21 cellular contexts compared by ENCODE assay signal in the genomic region with DNA sequence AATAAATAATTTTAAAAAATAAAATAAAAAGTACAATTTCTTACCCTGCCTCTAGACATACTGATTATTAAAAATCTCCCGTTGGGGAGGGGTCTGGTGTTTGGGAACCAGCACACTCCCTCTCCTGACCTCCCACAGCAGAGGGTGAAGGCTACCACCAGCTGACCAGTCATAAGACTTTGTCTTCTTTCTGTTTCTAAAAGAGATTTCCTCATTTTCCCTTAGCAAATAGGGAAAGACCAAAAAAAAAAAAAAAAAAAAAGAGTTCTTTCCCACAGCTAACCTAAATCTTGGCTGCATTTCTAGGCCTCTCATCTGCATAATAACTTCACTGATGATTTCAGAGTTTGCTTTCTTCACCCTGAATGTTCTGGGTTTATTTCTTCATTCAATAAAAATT. TPM values are rescaled to one million over a fixed set of nuclear protein-coding genes. Genes with fewer than 3 reads are reported as not detected.
A peak's percentile ranks its signal among the peaks of the same experiment; 100 is the strongest.
DNase-seq lines count a peak whose midpoint lies in the region; ATAC-seq and TF ChIP-seq lines count a peak whose summit lies in the region.
"Had no signal": no experiment of that assay in that cellular context is flagged by ENCODE, and none has a peak within 500 bp of the region (broad histone marks: within the 10 kb centered on the region; RNA-seq: fewer than 3 reads in every experiment).

No MANE protein-coding gene starts in this region.

- H3K9me3 ChIP-seq in HUES48 (ENCODE audit: control insufficient read depth, insufficient read depth, low read length) (no peaks in the 10 kb centered on the region), SK-N-SH (no peaks in the 10 kb centered on the region), smooth muscle cell (replicated peaks; ENCODE audit: low read depth) (no peaks in the 10 kb centered on the region), spleen (no peaks in the 10 kb centered on the region), body of pancreas (no peaks in the 10 kb centered on the region)
- H3K9me3 ChIP-seq: right lobe of liver, tibial nerve had no signal

- H3K36me3 ChIP-seq in HUES48 (ENCODE audit: control insufficient read depth, insufficient read depth, low read length) = no peaks in the 10 kb centered on the region
- H3K36me3 ChIP-seq in SK-N-SH (replicated peaks in 1 of 2; ENCODE audit: control insufficient read depth in 1 of 2, insufficient read depth in 2 of 2, low read length in 1 of 2) = no peaks in the 10 kb centered on the region
- no peaks in the 10 kb centered on the region for H3K36me3 ChIP-seq in smooth muscle cell (ENCODE audit: low read depth)
- no peaks in the 10 kb centered on the region for H3K36me3 ChIP-seq in spleen
- H3K36me3 ChIP-seq in body of pancreas (replicated peaks in 1 of 2; ENCODE audit: insufficient read depth in 1 of 2, low read depth in 2 of 2) = no peaks in the 10 kb centered on the region
- H3K36me3 ChIP-seq: right lobe of liver, tibial nerve had no signal

- H3F3A ChIP-seq in SK-N-SH (replicated peaks; ENCODE audit: insufficient read depth) (peaks cover 40% of the 10 kb centered on the region), smooth muscle cell (ENCODE audit: low read depth) (peaks cover 45% of the 10 kb centered on the region)

- POLR2A ChIA-PET in SK-N-SH (lab: Yijun Ruan, JAX) = interaction anchor here (1.0 to 9.0 kb wide), 2 partner anchors 14 to 18 kb away, joined by 3 to 223 read pairs; no protein-coding TSS in a partner anchor

- TF ChIP-seq POLR2A in spleen (IDR thresholded peaks at IDR 0.05) (no peak), body of pancreas (IDR thresholded peaks at IDR 0.05) (no peak)

- no peak overlapping the region for H3K4me2 ChIP-seq in SK-N-SH
- peak overlapping the region; percentile 81 for H3K4me2 ChIP-seq in smooth muscle cell

- H3K4me1 ChIP-seq in HUES48 (ENCODE audit: control insufficient read depth, insufficient read depth, low read length) (peaks cover 45% of the 10 kb centered on the region), SK-N-SH (ENCODE audit: control insufficient read depth in 1 of 2, insufficient read depth in 2 of 2, low read depth in 1 of 2, low read length in 1 of 2) (peaks cover 58 to 71% of the 10 kb centered on the region in 2 experiments), smooth muscle cell (ENCODE audit: low read depth) (peaks cover 63% of the 10 kb centered on the region), spleen (peaks cover 0 to 36% (median 15%) of the 10 kb centered on the region in 6 donors), body of pancreas (peaks cover 6% of the 10 kb centered on the region)
- H3K4me1 ChIP-seq: right lobe of liver had no signal

- WGBS in SK-N-SH (ENCODE audit: low lambda C conversion rate) = 82% methylated on average over 1 of the region's 1 CpG
- 79% methylated on average over 1 of the region's 1 CpG for WGBS in smooth muscle cell (ENCODE audit: low lambda C conversion rate)
- WGBS in spleen, 5 donors = 71 to 80% (median 74%) methylated on average over 1 of the region's 1 CpG
- WGBS in body of pancreas, 2 donors = 65 to 72% methylated on average over 1 of the region's 1 CpG

- H2AFZ ChIP-seq in SK-N-SH (ENCODE audit: low read depth) (peak overlapping the region; percentile 91; the same call in 1 of the 2 replicates), smooth muscle cell (ENCODE audit: low read depth) (no peak overlapping the region)

- H3K27me3 ChIP-seq in HUES48 (ENCODE audit: control insufficient read depth, insufficient read depth, low read length) = no peaks in the 10 kb centered on the region
- no peaks in the 10 kb centered on the region for H3K27me3 ChIP-seq in SK-N-SH (ENCODE audit: insufficient read depth)
- no peaks in the 10 kb centered on the region for H3K27me3 ChIP-seq in smooth muscle cell (ENCODE audit: low read depth)
- H3K27me3 ChIP-seq in spleen (replicated peaks in 1 of 7) = peaks cover 0 to 6% (median 0%) of the 10 kb centered on the region in 7 donors
- no peaks in the 10 kb centered on the region for H3K27me3 ChIP-seq in body of pancreas
- H3K27me3 ChIP-seq: right lobe of liver, tibial nerve had no signal

- no peak overlapping the region for H3K9ac ChIP-seq in HUES48 (ENCODE audit: low read depth, low read length)
- no peak overlapping the region for H3K9ac ChIP-seq in SK-N-SH
- no peak overlapping the region for H3K9ac ChIP-seq in smooth muscle cell (ENCODE audit: low read depth)

- no peak for TF ChIP-seq CTCF in SK-N-SH (IDR thresholded peaks at IDR 0.05)
- no peak for TF ChIP-seq CTCF in smooth muscle cell (IDR thresholded peaks at IDR 0.05; ENCODE audit: borderline replicate concordance, insufficient read depth, poor library complexity, severe bottlenecking)
- TF ChIP-seq CTCF in spleen (IDR thresholded peaks at IDR 0.05 in 8 of 11, conservative IDR thresholded peaks at IDR 0.05 in 3 of 11) = no peak
- no peak for TF ChIP-seq CTCF in body of pancreas (IDR thresholded peaks at IDR 0.05)

- H3K4me3 ChIP-seq in HUES48 (ENCODE audit: low read depth, low read length) (no peak overlapping the region), SK-N-SH (ENCODE audit: low read depth in 2 of 2, low read length in 1 of 2) (no peak overlapping the region), smooth muscle cell (no peak overlapping the region), spleen (no peak overlapping the region), body of pancreas (no peak overlapping the region)
- H3K4me3 ChIP-seq: right lobe of liver, tibial nerve had no signal

- H3K79me2 ChIP-seq in SK-N-SH (ENCODE audit: insufficient read depth) (no peaks in the 10 kb centered on the region), smooth muscle cell (ENCODE audit: low read depth) (no peaks in the 10 kb centered on the region)

- H3K27ac ChIP-seq in HUES48 (ENCODE audit: low read depth, low read length) (peak overlapping the region; percentile 28), SK-N-SH (ENCODE audit: low read depth in 2 of 2, low read length in 1 of 2) (peak overlapping the region; percentile 99 to 100), smooth muscle cell (ENCODE audit: low read depth) (peak overlapping the region; percentile 98), spleen (peak overlapping the region in 4 of 8 donors; percentile 75 to 84 (median 80)), body of pancreas (no peak overlapping the region)

- CTCF ChIA-PET in SK-N-SH (lab: Yijun Ruan, JAX) = interaction anchor here (22.5 to 41.8 kb wide), 2 partner anchors 15 to 16 kb away, joined by 479 to 1752 read pairs; no protein-coding TSS in a partner anchor

- intact Hi-C loops in spleen (cut with DNase I; ENCODE audit: low total_unique reads) (no loop called here), body of pancreas (cut with DNase I) (no loop called here)

- no peak for TF ChIP-seq EP300 in SK-N-SH (IDR thresholded peaks at IDR 0.05; ENCODE audit: borderline replicate concordance in 1 of 2, low read depth in 1 of 2, low read length in 1 of 2)

- H4K20me1 ChIP-seq in SK-N-SH (ENCODE audit: insufficient read depth) (no peaks in the 10 kb centered on the region), smooth muscle cell (ENCODE audit: low read depth) (no peaks in the 10 kb centered on the region)

- TF ChIP-seq RAD21 in SK-N-SH (IDR thresholded peaks at IDR 0.05; ENCODE audit: low read length) = no peak

- H3K9me2 ChIP-seq in SK-N-SH = no peaks in the 10 kb centered on the region

- ATAC-seq in body of pancreas = no peak
- ATAC-seq: activated CD8-positive, alpha-beta memory T cell treated with anti-CD3 and anti-CD28 coated beads, Interleukin-2, amount 10 ng/mL, durations not matched to agents 7 days and 5 days; activated T-helper 17 cell treated with anti-CD3 and anti-CD28 coated beads, Interleukin-2, amount 50 U/mL, for 72 hours; esophagus mucosa; left colon had no signal

- DNase-seq in SK-N-SH (no peak), foreskin melanocyte (peak; percentile 70), smooth muscle cell (lab: John Stamatoyannopoulos, UW; ENCODE audit: unreplicated experiment) (no peak), spleen (no peak), NCI-H510A (lab: John Stamatoyannopoulos, UW) (no peak), body of pancreas (no peak)
- DNase-seq: activated CD4-positive, alpha-beta T cell treated with anti-CD3 and anti-CD28 coated beads for 1 hour; activated CD8-positive, alpha-beta memory T cell treated with anti-CD3 and anti-CD28 coated beads, Interleukin-2, amount 10 ng/mL, durations not matched to agents 7 days and 5 days; effector CD4-positive, alpha-beta T cell; left colon; NCI-H146; NCI-H2171 treated with DMSO at 0.1 percent for 48 hours; nucleus accumbens; stimulated activated naive CD4-positive, alpha-beta T cell treated with Interleukin-2 at 50 U/mL for 16 hours had no signal

RNA-seq across cellular contexts. Expression of gene CDK5RAP3, which starts 30.3 kb away (rescaled TPM):
- polyA plus RNA-seq in SK-N-SH (2012; rRNA removed) (208 and 288 TPM in 2 replicates), smooth muscle cell (119 and 121 TPM in 2 replicates), spleen (1,000 to 10,000 TPM in 1 of 3 donors, 100 to 1,000 TPM in 2; 328 to 1,020 (median 665) TPM)
- 77.8 and 94.7 TPM in 2 replicates for polyA plus RNA-seq in SK-N-SH (2012; cell fraction: cytosol; rRNA removed)
- 1,862 and 2,736 TPM in 2 replicates for polyA plus RNA-seq in SK-N-SH (2012; cell fraction: nucleus; rRNA removed)
- total RNA-seq in smooth muscle cell (79.6 and 85.6 TPM in 2 replicates), spleen (100 to 1,000 TPM; 216 to 380 (median 235) TPM), body of pancreas (100 to 1,000 TPM; 209 to 588 TPM)

RNA-seq across cellular contexts. Expression of gene COPZ2, which starts 36.4 kb away (rescaled TPM):
- 31.2 and 36.9 TPM in 2 replicates for polyA plus RNA-seq in SK-N-SH (2012; rRNA removed)
- polyA plus RNA-seq in SK-N-SH (2012; cell fraction: cytosol; rRNA removed) = 35.6 and 43.6 TPM in 2 replicates
- polyA plus RNA-seq in SK-N-SH (2012; cell fraction: nucleus; rRNA removed) = 29.6 and 30.5 TPM in 2 replicates
- total RNA-seq in smooth muscle cell = 70.6 and 91.8 TPM in 2 replicates
- polyA plus RNA-seq in smooth muscle cell = 193 and 257 TPM in 2 replicates
- total RNA-seq in spleen = 10 to 100 TPM in 3 of 7 donors, 1 to 10 TPM in 4; 6.0 to 15.0 (median 9.0) TPM
- polyA plus RNA-seq in spleen = 1 to 10 TPM; 7.3 to 9.6 (median 8.5) TPM
- 10 to 100 TPM in 1 of 2 donors, 1 to 10 TPM in 1; 7.0 to 43.5 TPM for total RNA-seq in body of pancreas

RNA-seq across cellular contexts. Expression of gene PRR15L, which starts 43.5 kb away (rescaled TPM):
- polyA plus RNA-seq in SK-N-SH (2012; rRNA removed) = not detected in 2 replicates
- not detected in 2 replicates for polyA plus RNA-seq in SK-N-SH (2012; cell fraction: cytosol; rRNA removed)
- not detected in 2 replicates for polyA plus RNA-seq in SK-N-SH (2012; cell fraction: nucleus; rRNA removed)
- not detected in 2 replicates for total RNA-seq in smooth muscle cell
- 0.15 TPM in 1 of 2 replicates, not detected in the other for polyA plus RNA-seq in smooth muscle cell
- total RNA-seq in spleen = not detected
- under 1 TPM in 1 of 3 donors, not detected in 2; 0.16 TPM for polyA plus RNA-seq in spleen
- 10 to 100 TPM; 36.6 to 63.3 TPM for total RNA-seq in body of pancreas
- total RNA-seq: activated CD8-positive, alpha-beta memory T cell treated with anti-CD3 and anti-CD28 coated beads, Interleukin-2, amount 10 ng/mL, durations not matched to agents 7 days and 5 days; activated T-helper 17 cell treated with anti-CD3 and anti-CD28 coated beads, Interleukin-2, amount 50 U/mL, for 72 hours; cardiac septum; H4; tibial nerve had no signal

RNA-seq across cellular contexts. Expression of gene NFE2L1, which starts 47.0 kb away (rescaled TPM):
- polyA plus RNA-seq in SK-N-SH (2012; rRNA removed) (159 and 174 TPM in 2 replicates), smooth muscle cell (61.0 and 67.6 TPM in 2 replicates), spleen (10 to 100 TPM; 21.2 to 59.5 (median 25.7) TPM)
- polyA plus RNA-seq in SK-N-SH (2012; cell fraction: cytosol; rRNA removed) = 128 and 192 TPM in 2 replicates
- polyA plus RNA-seq in SK-N-SH (2012; cell fraction: nucleus; rRNA removed) = 135 and 166 TPM in 2 replicates
- total RNA-seq in smooth muscle cell (101 and 103 TPM in 2 replicates), spleen (100 to 1,000 TPM; 111 to 242 (median 142) TPM), body of pancreas (10 to 100 TPM; 39.4 to 74.2 TPM)

RNA-seq across cellular contexts. Expression of gene PNPO, which starts 59.8 kb away (rescaled TPM):
- polyA plus RNA-seq in SK-N-SH (2012; rRNA removed) (26.1 and 33.8 TPM in 2 replicates), smooth muscle cell (5.2 and 8.0 TPM in 2 replicates), spleen (10 to 100 TPM in 1 of 3 donors, 1 to 10 TPM in 2; 6.1 to 13.0 (median 8.5) TPM)
- 27.2 and 30.9 TPM in 2 replicates for polyA plus RNA-seq in SK-N-SH (2012; cell fraction: cytosol; rRNA removed)
- polyA plus RNA-seq in SK-N-SH (2012; cell fraction: nucleus; rRNA removed) = 21.6 and 23.6 TPM in 2 replicates
- total RNA-seq in smooth muscle cell (7.6 and 9.3 TPM in 2 replicates), spleen (10 to 100 TPM; 23.6 to 28.9 (median 28.1) TPM), body of pancreas (10 to 100 TPM; 27.8 to 55.4 TPM)

Comparison
In these comparisons a context has a peak if more than half of its experiments do, and no peak if none do; other contexts are left out.
1. H3K27ac ChIP-seq: peak in HUES48 (single experiment), SK-N-SH (2 of 2) and smooth muscle cell (single experiment); none in body of pancreas (0 of 4).
2. RNA of gene PRR15L, which starts 43.5 kb away (total RNA-seq): 36.6 to 63.3 TPM in body of pancreas; not detected in smooth muscle cell and not detected in spleen; every median in the first group is over 10 times any median in the second.